ENCODE assay signal across 9 cellular contexts in the genomic region with DNA sequence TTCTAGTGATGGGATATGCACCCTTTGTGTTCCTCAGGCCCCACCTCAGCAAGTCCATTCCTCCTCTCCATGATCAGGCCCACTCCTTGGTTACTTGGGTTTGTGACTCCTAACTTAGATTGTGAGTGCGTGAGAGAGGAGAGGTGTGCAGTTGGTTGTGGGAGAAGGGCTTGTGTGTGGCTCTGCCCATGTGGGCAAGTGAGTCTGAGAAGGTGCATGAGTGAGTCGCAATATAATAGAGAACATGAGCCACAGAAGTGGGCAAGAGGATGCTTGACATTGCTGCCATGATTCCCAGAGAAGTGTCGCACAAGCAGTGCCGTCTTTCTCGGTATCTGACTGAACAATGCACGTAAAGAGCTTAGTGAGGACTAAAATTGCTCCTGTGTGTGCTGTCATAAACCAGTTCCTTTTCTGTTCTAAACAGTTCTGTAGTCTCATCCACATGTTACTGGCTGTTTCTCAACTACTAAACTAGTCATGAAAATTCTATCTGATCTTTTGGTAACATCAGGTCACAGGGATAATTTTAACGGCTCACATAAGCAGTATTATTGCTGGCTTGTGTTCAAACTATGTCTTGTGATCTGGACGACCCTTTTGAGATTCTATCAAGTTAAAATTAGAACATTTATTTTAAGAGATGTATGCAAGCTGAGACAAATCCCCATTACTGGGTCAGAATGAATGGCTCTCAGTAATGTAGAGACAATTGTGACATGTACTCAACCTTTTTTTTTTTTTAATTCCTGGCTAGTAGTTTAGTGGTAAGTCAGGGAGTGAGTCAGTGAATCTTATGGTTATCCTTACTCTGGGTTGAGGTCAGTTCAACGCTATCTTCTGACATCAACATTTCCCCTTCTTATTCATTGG. TPM values are rescaled to one million over a fixed set of nuclear protein-coding genes. Genes with fewer than 3 reads are reported as not detected.
DNase-seq lines count a peak whose midpoint lies in the region; ATAC-seq and TF ChIP-seq lines count a peak whose summit lies in the region.
"Had no signal": no experiment of that assay in that cellular context is flagged by ENCODE, and none has a peak within 500 bp of the region (broad histone marks: within the 10 kb centered on the region; RNA-seq: fewer than 3 reads in every experiment).

No MANE protein-coding gene starts in this region.

- no peak for ATAC-seq in GM19455 (IDR thresholded peaks at IDR 0.05; ENCODE audit: unreplicated experiment)
- ATAC-seq in HG03342 (IDR thresholded peaks at IDR 0.05; ENCODE audit: unreplicated experiment) = no peak

- H3K4me1 ChIP-seq in thyroid gland = peaks cover 0 to 3% of the 10 kb centered on the region in 2 donors

- intact Hi-C loops in thyroid gland (cut with DNase I) = no loop called here

- peaks cover 31% of the 10 kb centered on the region for H3K36me3 Mint-ChIP-seq in T-helper 2 cell treated with Interferon-gamma antibody and Interleukin-4, amounts not matched to agents 5 μg/mL and 100 μg/mL, for 36 hours (ENCODE audit: low read depth)

- no peak overlapping the region for H3K27ac ChIP-seq in thyroid gland

- H3K4me1 Mint-ChIP-seq in T-helper 2 cell treated with Interferon-gamma antibody and Interleukin-4, amounts not matched to agents 5 μg/mL and 100 μg/mL, for 36 hours (ENCODE audit: low read depth) = peaks cover 7% of the 10 kb centered on the region

- no peak for TF ChIP-seq POLR2A in thyroid gland (IDR thresholded peaks at IDR 0.05)

- H3K4me3 ChIP-seq in AG10803 (ENCODE audit: low read length) (no peak overlapping the region), thyroid gland (replicated peaks in 1 of 3) (no peak overlapping the region)

- H3K4me3 Mint-ChIP-seq in T-helper 2 cell treated with Interferon-gamma antibody and Interleukin-4, amounts not matched to agents 5 μg/mL and 100 μg/mL, for 36 hours = no peak overlapping the region

- no peaks in the 10 kb centered on the region for H3K9me3 Mint-ChIP-seq in T-helper 2 cell treated with Interferon-gamma antibody and Interleukin-4, amounts not matched to agents 5 μg/mL and 100 μg/mL, for 36 hours

- no peaks in the 10 kb centered on the region for H3K9me3 ChIP-seq in thyroid gland

- peak; percentile 94 for DNase-seq in AG10803 (ENCODE audit: low read depth)
- peak; percentile 57 for DNase-seq in MV-4-11 (lab: John Stamatoyannopoulos, UW)
- peak; percentile 37 for DNase-seq in dermis blood vessel endothelial cell
- DNase-seq in myocyte (ENCODE audit: low read depth) = peak; percentile 84
- DNase-seq in T-helper 2 cell treated with Interferon-gamma antibody and Interleukin-4, amounts not matched to agents 5 μg/mL and 100 μg/mL, for 36 hours (ENCODE audit: low spot score) = no peak
- no peak for DNase-seq in thyroid gland
- DNase-seq: hypothalamus had no signal

- 85% methylated on average over 9 of the region's 9 CpGs for WGBS in thyroid gland, 2 donors

- TF ChIP-seq CTCF in AG10803 (conservative IDR thresholded peaks at IDR 0.05; ENCODE audit: low read length) (no peak), thyroid gland (IDR thresholded peaks at IDR 0.05) (no peak)

- peaks cover 0 to 7% of the 10 kb centered on the region in 2 donors for H3K36me3 ChIP-seq in thyroid gland

- H3K27me3 ChIP-seq in thyroid gland = no peaks in the 10 kb centered on the region

- no peaks in the 10 kb centered on the region for H3K27me3 Mint-ChIP-seq in T-helper 2 cell treated with Interferon-gamma antibody and Interleukin-4, amounts not matched to agents 5 μg/mL and 100 μg/mL, for 36 hours (ENCODE audit: low read depth)

- no peak overlapping the region for H3K27ac Mint-ChIP-seq in T-helper 2 cell treated with Interferon-gamma antibody and Interleukin-4, amounts not matched to agents 5 μg/mL and 100 μg/mL, for 36 hours

RNA-seq across cellular contexts. Expression of a gene that starts 25.6 kb away (rescaled TPM):
- 38.6 and 48.0 TPM in 2 replicates for total RNA-seq in dermis blood vessel endothelial cell
- total RNA-seq in myocyte = 41.0 and 76.3 TPM in 2 replicates
- polyA plus RNA-seq in myocyte (2012) = 58.6 TPM
- total RNA-seq in thyroid gland = 10 to 100 TPM; 26.4 to 86.3 (median 29.3) TPM

Comparison
In these comparisons a context has a peak if more than half of its experiments do, and no peak if none do; other contexts are left out.
1. DNase-seq: peak in AG10803 (single experiment), MV-4-11 (single experiment), dermis blood vessel endothelial cell (single experiment) and myocyte (single experiment); none in T-helper 2 cell treated with Interferon-gamma antibody and Interleukin-4, amounts not matched to agents 5 μg/mL and 100 μg/mL, for 36 hours (single experiment) and thyroid gland (0 of 2).